9 cellular contexts compared by ENCODE assay signal in genomic region chr13:30334663-30335386, GRCh38. TPM values are rescaled to one million over a fixed set of nuclear protein-coding genes. Genes with fewer than 3 reads are reported as not detected.
DNase-seq lines count a peak whose midpoint lies in the region; ATAC-seq, FAIRE-seq and TF ChIP-seq lines count a peak whose summit lies in the region.
"Had no signal": no experiment of that assay in that cellular context is flagged by ENCODE, and none has a peak within 500 bp of the region (broad histone marks: within the 10 kb centered on the region; RNA-seq: fewer than 3 reads in every experiment).

No MANE protein-coding gene starts in this region.

- H2AFZ ChIP-seq in endothelial cell of umbilical vein (ENCODE audit: low read depth, low read length) = no peak overlapping the region

- H3K36me3 Mint-ChIP-seq in osteocyte (ENCODE audit: unreplicated experiment) = peaks cover 2% of the 10 kb centered on the region

- DNase-seq in A673 (ENCODE audit: low spot score) (peak; percentile 59), GM06990 (ENCODE audit: extremely low read depth, insufficient read length) (no peak), NCI-H774 (lab: John Stamatoyannopoulos, UW) (peak; percentile 39), endothelial cell of umbilical vein (ENCODE audit: low read depth, low spot score) (peak; percentile 37), osteocyte (ENCODE audit: extremely low spot score, unreplicated experiment) (no peak), NK-92 (lab: John Stamatoyannopoulos, UW; ENCODE audit: unreplicated experiment) (no peak)

- H3K4me1 Mint-ChIP-seq in osteocyte (ENCODE audit: unreplicated experiment) = peaks cover 21% of the 10 kb centered on the region

- H4K20me1 ChIP-seq in endothelial cell of umbilical vein (replicated peaks; ENCODE audit: control insufficient read depth, extremely low read depth, insufficient read depth, low read length) = no peaks in the 10 kb centered on the region

- intact Hi-C loops in A673 (cut with micrococcal nuclease; ENCODE audit: unreplicated experiment) = no loop called here
- intact Hi-C loops in endothelial cell of umbilical vein (cut with micrococcal nuclease) = loop anchor here (1.0 kb wide), 1 partner anchor 203 kb away; no protein-coding TSS in a partner anchor

- no peak overlapping the region for H3K9ac ChIP-seq in endothelial cell of umbilical vein (replicated peaks; ENCODE audit: extremely low read depth, insufficient read depth, low read length)

- H3K4me2 ChIP-seq in endothelial cell of umbilical vein (ENCODE audit: insufficient read depth, low read length) = no peak overlapping the region

- TF ChIP-seq POLR2A in endothelial cell of umbilical vein (IDR thresholded peaks at IDR 0.05; ENCODE audit: low read depth, low read length) = no peak

- BruUV-seq in A673 (replicated peaks; lab: Mats Ljungman, UMichigan) (no TSS peak), endothelial cell of umbilical vein (replicated peaks; lab: Mats Ljungman, UMichigan) (no TSS peak)

- no peaks in the 10 kb centered on the region for H3K27me3 ChIP-seq in A673 (replicated peaks; ENCODE audit: insufficient read depth, low read depth, low read length, poor library complexity)
- H3K27me3 ChIP-seq in GM06990 (replicated peaks; ENCODE audit: control insufficient read depth, insufficient read depth, low read length) = no peaks in the 10 kb centered on the region
- peaks cover 0 to 2% of the 10 kb centered on the region in 2 experiments for H3K27me3 ChIP-seq in endothelial cell of umbilical vein (ENCODE audit: control insufficient read depth in 2 of 2, insufficient read depth in 2 of 2, low read length in 2 of 2)

- FAIRE-seq in endothelial cell of umbilical vein (lab: Jason Lieb, UNC) = peak; percentile 77

- H3K9me3 Mint-ChIP-seq in osteocyte (ENCODE audit: unreplicated experiment) = no peaks in the 10 kb centered on the region

- H3K4me3 ChIP-seq in A673 (ENCODE audit: low read depth, low read length, poor library complexity, severe bottlenecking) (no peak overlapping the region), GM06990 (replicated peaks; ENCODE audit: low read depth, low read length) (no peak overlapping the region), endothelial cell of umbilical vein (replicated peaks in 1 of 3; ENCODE audit: insufficient read depth in 1 of 3, low read depth in 1 of 3, low read length in 3 of 3) (no peak overlapping the region)
- H3K4me3 ChIP-seq: HAP-1 had no signal

- dilution Hi-C loops in endothelial cell of umbilical vein (cut with MboI; ENCODE audit: extremely low pct_ligation_motif_present, low sequenced_read_pairs) = loop anchor here (25.0 kb wide), 1 partner anchor 198 kb away; no protein-coding TSS in a partner anchor

- H3K4me3 Mint-ChIP-seq in osteocyte (ENCODE audit: unreplicated experiment) = no peak overlapping the region

- H3K27me3 Mint-ChIP-seq in osteocyte (ENCODE audit: unreplicated experiment) = no peaks in the 10 kb centered on the region

- H3K79me2 ChIP-seq in endothelial cell of umbilical vein (ENCODE audit: control insufficient read depth, insufficient read depth, low read length) = no peaks in the 10 kb centered on the region

- no peaks in the 10 kb centered on the region for H3K36me3 ChIP-seq in A673 (ENCODE audit: insufficient read depth, low read length, poor library complexity, severe bottlenecking)
- no peaks in the 10 kb centered on the region for H3K36me3 ChIP-seq in GM06990 (ENCODE audit: control insufficient read depth, insufficient read depth, low read length)
- H3K36me3 ChIP-seq in endothelial cell of umbilical vein (ENCODE audit: control insufficient read depth in 2 of 2, extremely low read depth in 1 of 2, insufficient read depth in 2 of 2, low read length in 2 of 2) = no peaks in the 10 kb centered on the region
- H3K36me3 ChIP-seq: HAP-1 had no signal

- H3K4me1 ChIP-seq in A673 (ENCODE audit: insufficient read depth, low read length, poor library complexity, severe bottlenecking) = peaks cover 18% of the 10 kb centered on the region
- no peaks in the 10 kb centered on the region for H3K4me1 ChIP-seq in endothelial cell of umbilical vein (ENCODE audit: control insufficient read depth, extremely low read depth, insufficient read depth, low read length)

- H3K27ac Mint-ChIP-seq in osteocyte (ENCODE audit: unreplicated experiment) = no peak overlapping the region

- POLR2A ChIA-PET in A673 (lab: Charles Lee; ENCODE audit: low non-redundant PET) = no interaction called here
- POLR2A ChIA-PET in endothelial cell of umbilical vein (lab: Charles Lee) = interaction anchor here (0.9 kb wide), 1 partner anchor 28 kb away, joined by 9 read pairs; the partner anchor contains the start of gene KATNAL1

- ATAC-seq in HG03442 (IDR thresholded peaks at IDR 0.05; ENCODE audit: unreplicated experiment) (no peak), HG02571 (IDR thresholded peaks at IDR 0.05; ENCODE audit: unreplicated experiment) (no peak)

- CTCF ChIA-PET in A673 (lab: Charles Lee) = no interaction called here
- CTCF ChIA-PET in endothelial cell of umbilical vein (lab: Charles Lee) = interaction anchor here (0.9 to 2.6 kb wide), 2 partner anchors 79 to 203 kb away, joined by 4 to 24 read pairs; no protein-coding TSS in a partner anchor

- H3K9me1 ChIP-seq in endothelial cell of umbilical vein (replicated peaks; ENCODE audit: control insufficient read depth, extremely low read depth, insufficient read depth, low read length) = no peaks in the 10 kb centered on the region

- TF ChIP-seq CTCF in A673 (conservative IDR thresholded peaks at IDR 0.05; ENCODE audit: low read depth, low read length) (peak; percentile 70), GM06990 (IDR thresholded peaks at IDR 0.05; ENCODE audit: insufficient read depth, low read length, poor library complexity, severe bottlenecking) (peak; percentile 52), endothelial cell of umbilical vein (IDR thresholded peaks at IDR 0.05; ENCODE audit: extremely low read depth in 1 of 2, insufficient read depth in 1 of 2, low read depth in 1 of 2, low read length in 2 of 2) (peak; percentile 48 to 50), osteocyte (IDR thresholded peaks at IDR 0.05) (peak; percentile 39)

- no peak overlapping the region for H3K27ac ChIP-seq in A673 (ENCODE audit: low read depth, low read length, poor library complexity, severe bottlenecking)
- H3K27ac ChIP-seq in endothelial cell of umbilical vein (ENCODE audit: insufficient read depth, low read depth, low read length) = no peak overlapping the region

- no peaks in the 10 kb centered on the region for H3K9me3 ChIP-seq in A673 (ENCODE audit: low read depth, low read length, poor library complexity, severe bottlenecking)
- H3K9me3 ChIP-seq in endothelial cell of umbilical vein (replicated peaks; ENCODE audit: control insufficient read depth, insufficient read depth, low read length) = no peaks in the 10 kb centered on the region
- H3K9me3 ChIP-seq: HAP-1 had no signal

TF ChIP-seq in endothelial cell of umbilical vein, 7 proteins besides CTCF, POLR2A, EP300 and RAD21:
- no peak for TF ChIP-seq JUN (IDR thresholded peaks at IDR 0.05; ENCODE audit: borderline replicate concordance, insufficient read depth, insufficient read length, low read depth)
- no peak for TF ChIP-seq EZH2 (IDR thresholded peaks at IDR 0.05; ENCODE audit: borderline replicate concordance, low read depth, low read length, severe bottlenecking)
- no peak for TF ChIP-seq POLR2AphosphoS5 (IDR thresholded peaks at IDR 0.05; ENCODE audit: insufficient read depth, low read depth, low read length)
- TF ChIP-seq MAX (IDR thresholded peaks at IDR 0.05; ENCODE audit: insufficient read depth, insufficient read length) = no peak
- no peak for TF ChIP-seq GATA2 (IDR thresholded peaks at IDR 0.05; ENCODE audit: insufficient read depth, insufficient read length, low read depth, low read length)
- no peak for TF ChIP-seq FOS (IDR thresholded peaks at IDR 0.05; ENCODE audit: borderline replicate concordance, insufficient read depth, low read length)
- TF ChIP-seq MYC (IDR thresholded peaks at IDR 0.05; ENCODE audit: low read depth, low read length) = no peak

RNA-seq across cellular contexts. Expression of gene KATNAL1, which starts 27.5 kb away (rescaled TPM):
- total RNA-seq in A673 (2021) (63.0 and 66.5 TPM in 2 replicates), endothelial cell of umbilical vein (43.1 and 49.2 TPM in 2 replicates), osteocyte (29.3 and 30.0 TPM in 2 replicates)
- polyA plus RNA-seq in endothelial cell of umbilical vein = 6.9 and 7.2 TPM in 2 replicates
- polyA plus RNA-seq in endothelial cell of umbilical vein (2011; cell fraction: cytosol; rRNA removed) = 8.0 and 8.7 TPM in 2 replicates
- polyA plus RNA-seq in endothelial cell of umbilical vein (2011; cell fraction: nucleus; rRNA removed) = 10.5 and 14.5 TPM in 2 replicates
- polyA plus RNA-seq in endothelial cell of umbilical vein (2012) = 26.3 and 31.3 TPM in 2 replicates
- 17.0 and 20.2 TPM in 2 replicates for polyA minus RNA-seq in endothelial cell of umbilical vein
- 1.9 TPM for polyA minus RNA-seq in endothelial cell of umbilical vein (2011; cell fraction: cytosol; rRNA and poly(A)+ RNA removed)
- 35.3 and 45.9 TPM in 2 replicates for polyA minus RNA-seq in endothelial cell of umbilical vein (2011; cell fraction: nucleus; rRNA and poly(A)+ RNA removed)

Comparison
In these comparisons a context has a peak if more than half of its experiments do, and no peak if none do; other contexts are left out.
1. DNase-seq: peak in A673 (single experiment), NCI-H774 (single experiment) and endothelial cell of umbilical vein (single experiment); none in GM06990 (single experiment), osteocyte (single experiment) and NK-92 (single experiment).
2. Peak in every context shown above with its lines, with median percentiles within 50 percentile points of each other: CTCF ChIP-seq.